In genomic region chr19:1172353-1173159, GRCh38 we compare ENCODE assay signal across 8 cellular contexts. TPM values are rescaled to one million over a fixed set of nuclear protein-coding genes. Genes with fewer than 3 reads are reported as not detected.
DNase-seq lines count a peak whose midpoint lies in the region; ATAC-seq and TF ChIP-seq lines count a peak whose summit lies in the region.

No MANE protein-coding gene starts in this region.

- H3K79me2 ChIP-seq in PC-3 (ENCODE audit: low read length), result peaks cover 71% of the 10 kb centered on the region

- no peaks in the 10 kb centered on the region for H4K20me1 ChIP-seq in PC-3 (ENCODE audit: low read length)

- CTCF ChIA-PET in PC-3 (lab: Charles Lee), result interaction anchor here (0.5 kb wide), 1 partner anchor 94 kb away, joined by 6 read pairs; no protein-coding TSS in a partner anchor

- H3K27me3 ChIP-seq in PC-3 (ENCODE audit: low read length) (no peaks in the 10 kb centered on the region), left lung (no peaks in the 10 kb centered on the region)

- H3K9me3 ChIP-seq in PC-3 (ENCODE audit: low read length), result no peaks in the 10 kb centered on the region
- no peaks in the 10 kb centered on the region for H3K9me3 ChIP-seq in left lung

- no peak for TF ChIP-seq CTCF in PC-3 (conservative IDR thresholded peaks at IDR 0.05; ENCODE audit: low read depth, low read length)
- no peak for TF ChIP-seq CTCF in coronary artery (IDR thresholded peaks at IDR 0.05)
- TF ChIP-seq CTCF in left lung (IDR thresholded peaks at IDR 0.05), result no peak

- H3K4me3 ChIP-seq in PC-3 (ENCODE audit: low read length) (peak overlapping the region; percentile 82), coronary artery (peak overlapping the region; percentile 86), left lung (peak overlapping the region; percentile 73 to 85)

- H3K9ac ChIP-seq in PC-3 (ENCODE audit: low read length), result peak overlapping the region; percentile 96

- POLR2A ChIA-PET in PC-3 (lab: Charles Lee; ENCODE audit: unreplicated experiment), result interaction anchor here (0.6 kb wide), 1 partner anchor 134 kb away, joined by 16 read pairs; no protein-coding TSS in a partner anchor

- intact Hi-C loops in PC-3 (cut with micrococcal nuclease), result loop anchor here (10.0 kb wide), 1 partner anchor 68 kb away; the partner anchor contains the start of gene GPX4
- intact Hi-C loops in left lung (cut with DNase I), result no loop called here

- H3K36me3 ChIP-seq in PC-3 (ENCODE audit: low read depth, low read length) (no peaks in the 10 kb centered on the region), left lung (peaks cover 0 to 19% of the 10 kb centered on the region in 2 donors)

- H3K4me1 ChIP-seq in PC-3 (ENCODE audit: insufficient read depth, low read length) (peaks cover 59% of the 10 kb centered on the region), left lung (peaks cover 29 to 89% of the 10 kb centered on the region in 2 donors)

- no peaks in the 10 kb centered on the region for H3F3A ChIP-seq in PC-3 (ENCODE audit: low read length, unreplicated experiment)

- DNase-seq in ELR (ENCODE audit: low read depth), result peak; percentile 76
- peak; percentile 58 for DNase-seq in PC-3
- DNase-seq in coronary artery (ENCODE audit: low spot score), result peak; percentile 88
- peak in 1 of 2 donors; percentile 85 for DNase-seq in left lung
- no peak for DNase-seq in NCI-H146 (lab: John Stamatoyannopoulos, UW)
- DNase-seq in NOMO-1 (lab: John Stamatoyannopoulos, UW; ENCODE audit: unreplicated experiment in 2 of 2), result no peak
- DNase-seq in activated effector memory CD4-positive, alpha-beta T cell treated with Interleukin-2 at 50 U/mL for 16 hours, result no peak

- ATAC-seq in PC-3 (peak; percentile 20; the same call in 1 of the 2 replicates), left lung (peak; percentile 55)

- H3K27ac ChIP-seq in PC-3 (ENCODE audit: low read length) (peak overlapping the region; percentile 98), coronary artery (peak overlapping the region; percentile 92 to 97), left lung (peak overlapping the region; percentile 93 to 95), temporal lobe (ENCODE audit: low read depth, low read length) (peak overlapping the region; percentile 61)

- peak overlapping the region; percentile 90 for H3K4me2 ChIP-seq in PC-3 (ENCODE audit: low read length)

- H3K9me2 ChIP-seq in PC-3 (replicated peaks; ENCODE audit: low read length), result no peaks in the 10 kb centered on the region

- TSS peak; percentile 7 for BruUV-seq in PC-3 (replicated peaks; lab: Mats Ljungman, UMichigan)

- H2AFZ ChIP-seq in PC-3 (ENCODE audit: low read length), result no peak overlapping the region

RNA-seq across cellular contexts. Expression of gene SBNO2, which starts 1.5 kb away (rescaled TPM):
- total RNA-seq in PC-3 (2014; rRNA removed) (62.4 and 75.0 TPM in 2 replicates), left lung (100 to 1,000 TPM in 1 of 2 donors, 10 to 100 TPM in 1; 68.3 to 119 TPM), temporal lobe (5.2 TPM)

RNA-seq across cellular contexts. Expression of gene STK11, which starts 33.0 kb away (rescaled TPM):
- total RNA-seq in PC-3 (2014; rRNA removed) (82.4 and 93.0 TPM in 2 replicates), left lung (10 to 100 TPM; 42.6 to 52.0 TPM), temporal lobe (30.0 TPM)

Comparison
In these comparisons a context has a peak if more than half of its experiments do, and no peak if none do; other contexts are left out.
1. DNase-seq: peak in ELR (single experiment), PC-3 (single experiment) and coronary artery (single experiment); none in NCI-H146 (single experiment), NOMO-1 (0 of 2) and activated effector memory CD4-positive, alpha-beta T cell treated with Interleukin-2 at 50 U/mL for 16 hours (single experiment).
2. RNA of gene SBNO2, which starts 1.5 kb away (total RNA-seq): 68.3 to 119 TPM in left lung and 62.4 to 75.0 TPM in PC-3; 5.2 TPM in temporal lobe (single experiment); every median in the first group is over 10 times any median in the second.
3. Peak in every context shown above with its lines, with median percentiles within 50 percentile points of each other: H3K27ac ChIP-seq and H3K4me3 ChIP-seq.